ENCODE assay signal across 23 cellular contexts in genomic region chr16:63581560-63581959, GRCh38.
A peak's percentile ranks its signal among the peaks of the same experiment; 100 is the strongest.
DNase-seq lines count a peak whose midpoint lies in the region; ATAC-seq and TF ChIP-seq lines count a peak whose summit lies in the region.
"Had no signal": no experiment of that assay in that cellular context is flagged by ENCODE, and none has a peak within 500 bp of the region (broad histone marks: within the 10 kb centered on the region; RNA-seq: fewer than 3 reads in every experiment).

No MANE protein-coding gene starts in this region.

- H2BK15ac ChIP-seq in mesenchymal stem cell (ENCODE audit: low read depth, poor library complexity, severe bottlenecking): no peak overlapping the region

- peaks cover 0 to 15% (median 0%) of the 10 kb centered on the region in 12 donors for H3K4me1 ChIP-seq in heart left ventricle
- H3K4me1 ChIP-seq in mesenchymal stem cell (ENCODE audit: control insufficient read depth, insufficient read depth, low read depth, low read length): no peaks in the 10 kb centered on the region
- H3K4me1 ChIP-seq: BLaER1, HAP-1 had no signal

- no peak overlapping the region for H2AK5ac ChIP-seq in mesenchymal stem cell (ENCODE audit: low read length, severe bottlenecking)

- no peak overlapping the region for H2AFZ ChIP-seq in mesenchymal stem cell (ENCODE audit: low read depth, low read length)
- H2AFZ ChIP-seq: GM23338, PC-9 had no signal

- 26 to 37% (median 30%) methylated on average over 5 of the region's 5 CpGs for WGBS in heart left ventricle, 4 donors
- 63% methylated on average over 4 of the region's 5 CpGs for WGBS in mesenchymal stem cell

- no peaks in the 10 kb centered on the region for H3K27me3 ChIP-seq in heart left ventricle
- no peaks in the 10 kb centered on the region for H3K27me3 ChIP-seq in mesenchymal stem cell (ENCODE audit: control insufficient read depth in 1 of 2, insufficient read depth in 1 of 2, low read length in 2 of 2)
- H3K27me3 ChIP-seq: BLaER1 had no signal

- no peak overlapping the region for H3K18ac ChIP-seq in mesenchymal stem cell (ENCODE audit: low read depth in 1 of 2, low read length in 2 of 2)

- no peaks in the 10 kb centered on the region for H3K79me1 ChIP-seq in mesenchymal stem cell (replicated peaks; ENCODE audit: low read length, poor library complexity, severe bottlenecking)

- no peak overlapping the region for H3K27ac Mint-ChIP-seq in effector memory CD8-positive, alpha-beta T cell
- H3K27ac Mint-ChIP-seq: CD4-positive, CD25-positive, alpha-beta regulatory T cell; GM23338; HFFc6 had no signal

- H3K27ac ChIP-seq in heart left ventricle: peak overlapping the region in 9 of 12 donors; percentile 16 to 72 (median 36)
- H3K27ac ChIP-seq in mesenchymal stem cell (ENCODE audit: low read length, poor library complexity, severe bottlenecking): no peak overlapping the region
- H3K27ac ChIP-seq: BLaER1, PC-9 had no signal

- no peak overlapping the region for H3K4me3 ChIP-seq in heart left ventricle
- no peak overlapping the region for H3K4me3 ChIP-seq in mesenchymal stem cell (ENCODE audit: insufficient read depth in 1 of 2, low read depth in 1 of 2, low read length in 2 of 2)
- H3K4me3 ChIP-seq: BLaER1, GM23338, HAP-1, PC-9 had no signal

- TF ChIP-seq POLR2A in heart left ventricle (IDR thresholded peaks at IDR 0.05): no peak

- TF ChIP-seq CTCF in heart left ventricle (IDR thresholded peaks at IDR 0.05): no peak

- H3K36me3 Mint-ChIP-seq in effector memory CD8-positive, alpha-beta T cell (ENCODE audit: insufficient read depth): no peaks in the 10 kb centered on the region
- H3K36me3 Mint-ChIP-seq: CD4-positive, CD25-positive, alpha-beta regulatory T cell had no signal

- H3K9ac ChIP-seq in mesenchymal stem cell (ENCODE audit: low read length): no peak overlapping the region
- H3K9ac ChIP-seq: BLaER1 had no signal

- intact Hi-C loops in Right ventricle myocardium superior (cut with DNase I) (no loop called here), cardiac septum (cut with DNase I) (no loop called here), heart left ventricle (cut with DNase I) (no loop called here)

- ATAC-seq in Right ventricle myocardium superior (ENCODE audit: poor library complexity): peak; percentile 98
- peak; percentile 92 to 96 (median 95) for ATAC-seq in heart left ventricle
- ATAC-seq in effector memory CD8-positive, alpha-beta T cell (replicated peaks): no peak
- ATAC-seq: GM23338 had no signal

- H3K9me3 ChIP-seq in heart left ventricle: no peaks in the 10 kb centered on the region
- H3K9me3 ChIP-seq in mesenchymal stem cell (ENCODE audit: control insufficient read depth, low read length): no peaks in the 10 kb centered on the region
- H3K9me3 ChIP-seq: BLaER1, HAP-1 had no signal

- H3K36me3 ChIP-seq in heart left ventricle (no peaks in the 10 kb centered on the region), mesenchymal stem cell (ENCODE audit: control insufficient read depth in 1 of 2, insufficient read depth in 2 of 2, low read depth in 1 of 2, low read length in 2 of 2) (no peaks in the 10 kb centered on the region)
- H3K36me3 ChIP-seq: BLaER1, HAP-1 had no signal

- no peak overlapping the region for H3K4me2 ChIP-seq in mesenchymal stem cell (ENCODE audit: low read length, poor library complexity, severe bottlenecking)
- H3K4me2 ChIP-seq: BLaER1, GM23338, PC-9 had no signal

- no peaks in the 10 kb centered on the region for H3K27me3 Mint-ChIP-seq in effector memory CD8-positive, alpha-beta T cell
- H3K27me3 Mint-ChIP-seq: CD4-positive, CD25-positive, alpha-beta regulatory T cell had no signal

- peaks cover 9 to 14% of the 10 kb centered on the region in 2 donors for H3K9me3 Mint-ChIP-seq in effector memory CD8-positive, alpha-beta T cell
- H3K9me3 Mint-ChIP-seq: GM23338 had no signal

- no peaks in the 10 kb centered on the region for H3K4me1 Mint-ChIP-seq in effector memory CD8-positive, alpha-beta T cell (ENCODE audit: low read depth in 2 of 2)
- H3K4me1 Mint-ChIP-seq: CD4-positive, CD25-positive, alpha-beta regulatory T cell had no signal

- H2BK12ac ChIP-seq in mesenchymal stem cell (ENCODE audit: low read length in 2 of 2): no peak overlapping the region

- no peak overlapping the region for H3K4me3 Mint-ChIP-seq in effector memory CD8-positive, alpha-beta T cell
- H3K4me3 Mint-ChIP-seq: CD4-positive, CD25-positive, alpha-beta regulatory T cell; GM23338; HFFc6 had no signal

- no peak overlapping the region for H4K91ac ChIP-seq in mesenchymal stem cell (ENCODE audit: low read length)

- no peak overlapping the region for H3K23ac ChIP-seq in mesenchymal stem cell (ENCODE audit: low read length in 2 of 2)

- H3K4ac ChIP-seq in mesenchymal stem cell (ENCODE audit: low read depth in 1 of 2, low read length in 2 of 2): no peak overlapping the region

- no peak overlapping the region for H4K8ac ChIP-seq in mesenchymal stem cell (ENCODE audit: low read length)

- H2BK120ac ChIP-seq in mesenchymal stem cell (ENCODE audit: low read depth, low read length): no peak overlapping the region

- no peak overlapping the region for H3K14ac ChIP-seq in mesenchymal stem cell (ENCODE audit: low read length in 2 of 2)

- H2BK5ac ChIP-seq in mesenchymal stem cell (ENCODE audit: low read depth, low read length, poor library complexity, severe bottlenecking): no peak overlapping the region

- DNase-seq in Right ventricle myocardium superior (peak; percentile 59), cardiac septum (ENCODE audit: low spot score) (no peak), heart left ventricle (peak; percentile 57 to 76 (median 68)), mesenchymal stem cell (peak; percentile 51), NCI-H2081 treated with DMSO at 0.1 percent for 48 hours (lab: John Stamatoyannopoulos, UW) (no peak), COR-L47 (lab: John Stamatoyannopoulos, UW) (no peak)
- DNase-seq in effector memory CD8-positive, alpha-beta T cell: no peak
- DNase-seq: CD4-positive, CD25-positive, alpha-beta regulatory T cell; HFFc6; KBM-7; MV-4-11; NCI-H1105; NCI-H1436 treated with DMSO at 0.1 percent for 48 hours; NCI-H187 treated with DMSO at 0.1 percent for 48 hours; NCI-H2107; NCI-H524; NCI-H82; NK-92 treated with Interleukin-12 subunit alpha and Interleukin-12 subunit beta, amount 100 ng/mL, for 24 hours; PC-9; SHP77 had no signal

Comparison
In these comparisons a context has a peak if more than half of its experiments do, and no peak if none do; other contexts are left out.
1. DNase-seq: peak in Right ventricle myocardium superior (single experiment), heart left ventricle (5 of 5) and mesenchymal stem cell (single experiment); none in cardiac septum (single experiment), NCI-H2081 treated with DMSO at 0.1 percent for 48 hours (single experiment), COR-L47 (single experiment) and effector memory CD8-positive, alpha-beta T cell (0 of 3).